8 cellular contexts compared by ENCODE assay signal in genomic region chr16:21950782-21951521, GRCh38. TPM values are rescaled to one million over a fixed set of nuclear protein-coding genes. Genes with fewer than 3 reads are reported as not detected.
DNase-seq lines count a peak whose midpoint lies in the region; ATAC-seq and TF ChIP-seq lines count a peak whose summit lies in the region.

No MANE protein-coding gene starts in this region.

- no peaks in the 10 kb centered on the region for H3K9me3 ChIP-seq in suprapubic skin

- peak; percentile 40 for DNase-seq in SIG-M5 treated with dmso at 0.1 percent for 504 hours (lab: John Stamatoyannopoulos, UW; ENCODE audit: unreplicated experiment)
- no peak for DNase-seq in SIG-M5 (lab: John Stamatoyannopoulos, UW)
- DNase-seq in Kasumi-1 (lab: John Stamatoyannopoulos, UW): peak; percentile 1 to 41
- DNase-seq in activated CD8-positive, alpha-beta T cell treated with anti-CD3 and anti-CD28 coated beads for 36 hours: peak; percentile 54
- peak; percentile 24 for DNase-seq in iPS-NIHi11 (ENCODE audit: low spot score)
- DNase-seq in suprapubic skin (ENCODE audit: low spot score in 2 of 2): no peak

- H3K36me3 ChIP-seq in suprapubic skin: no peaks in the 10 kb centered on the region

- CTCF ChIA-PET in activated CD8-positive, alpha-beta T cell treated with anti-CD3 and anti-CD28 coated beads for 36 hours (lab: Charles Lee): interaction anchor here (0.6 to 4.0 kb wide), 8 partner anchors 8 to 237 kb away, joined by 3 to 19 read pairs (median 4); no protein-coding TSS in a partner anchor

- H3K9me3 Mint-ChIP-seq in activated CD8-positive, alpha-beta T cell treated with anti-CD3 and anti-CD28 coated beads for 36 hours: no peaks in the 10 kb centered on the region

- peak; percentile 53 for TF ChIP-seq CTCF in activated CD8-positive, alpha-beta T cell treated with anti-CD3 and anti-CD28 coated beads for 36 hours (IDR thresholded peaks at IDR 0.05)
- TF ChIP-seq CTCF in suprapubic skin (IDR thresholded peaks at IDR 0.05): no peak

- H3K27me3 ChIP-seq in suprapubic skin: no peaks in the 10 kb centered on the region

- TF ChIP-seq POLR2A in suprapubic skin (IDR thresholded peaks at IDR 0.05): no peak

- ATAC-seq in activated CD8-positive, alpha-beta T cell treated with anti-CD3 and anti-CD28 coated beads for 36 hours: no peak
- ATAC-seq in HG02885 (IDR thresholded peaks at IDR 0.05; ENCODE audit: poor library complexity, unreplicated experiment): no peak
- ATAC-seq in GM18519 (IDR thresholded peaks at IDR 0.05; ENCODE audit: low FRiP score, unreplicated experiment): no peak

- no peaks in the 10 kb centered on the region for H3K27me3 Mint-ChIP-seq in activated CD8-positive, alpha-beta T cell treated with anti-CD3 and anti-CD28 coated beads for 36 hours

- peaks cover 42% of the 10 kb centered on the region for H3K4me1 ChIP-seq in suprapubic skin

- WGBS in suprapubic skin: 73% methylated on average over 7 of the region's 7 CpGs

- H3K36me3 Mint-ChIP-seq in activated CD8-positive, alpha-beta T cell treated with anti-CD3 and anti-CD28 coated beads for 36 hours (ENCODE audit: low read depth): peaks cover 28% of the 10 kb centered on the region

- H3K4me3 Mint-ChIP-seq in activated CD8-positive, alpha-beta T cell treated with anti-CD3 and anti-CD28 coated beads for 36 hours: peak overlapping the region; percentile 61

- no peak overlapping the region for H3K4me3 ChIP-seq in suprapubic skin

- H3K4me1 Mint-ChIP-seq in activated CD8-positive, alpha-beta T cell treated with anti-CD3 and anti-CD28 coated beads for 36 hours (ENCODE audit: low read depth): peaks cover 54% of the 10 kb centered on the region

- peak overlapping the region; percentile 86 for H3K27ac Mint-ChIP-seq in activated CD8-positive, alpha-beta T cell treated with anti-CD3 and anti-CD28 coated beads for 36 hours

- H3K27ac ChIP-seq in suprapubic skin: no peak overlapping the region

- intact Hi-C loops in activated CD8-positive, alpha-beta T cell treated with anti-CD3 and anti-CD28 coated beads for 36 hours (cut with micrococcal nuclease): loop anchor here (5.0 kb wide), 1 partner anchor 236 kb away; no protein-coding TSS in a partner anchor

- TF ChIP-seq EP300 in suprapubic skin (IDR thresholded peaks at IDR 0.05): no peak

- POLR2A ChIA-PET in activated CD8-positive, alpha-beta T cell treated with anti-CD3 and anti-CD28 coated beads for 36 hours (lab: Charles Lee): interaction anchor here (0.9 to 1.1 kb wide), 2 partner anchors 8 to 347 kb away, joined by 3 to 4 read pairs; no protein-coding TSS in a partner anchor

RNA-seq across cellular contexts. Expression of gene UQCRC2, which starts 2.2 kb away (rescaled TPM):
- 100 to 1,000 TPM; 356 to 383 TPM for total RNA-seq in activated CD8-positive, alpha-beta T cell treated with anti-CD3 and anti-CD28 coated beads for 36 hours
- total RNA-seq in suprapubic skin: 100 to 1,000 TPM; 109 to 172 (median 139) TPM

RNA-seq across cellular contexts. Expression of gene PDZD9, which starts 50.0 kb away (rescaled TPM):
- total RNA-seq in activated CD8-positive, alpha-beta T cell treated with anti-CD3 and anti-CD28 coated beads for 36 hours: not detected
- not detected for total RNA-seq in suprapubic skin

RNA-seq across cellular contexts. Expression of gene MOSMO, which starts 57.0 kb away (rescaled TPM):
- total RNA-seq in activated CD8-positive, alpha-beta T cell treated with anti-CD3 and anti-CD28 coated beads for 36 hours: 1 to 10 TPM; 5.4 to 7.0 TPM
- 10 to 100 TPM; 11.9 to 32.7 (median 16.7) TPM for total RNA-seq in suprapubic skin

Comparison
In these comparisons a context has a peak if more than half of its experiments do, and no peak if none do; other contexts are left out.
1. DNase-seq: peak in SIG-M5 treated with dmso at 0.1 percent for 504 hours (single experiment), Kasumi-1 (2 of 2), activated CD8-positive, alpha-beta T cell treated with anti-CD3 and anti-CD28 coated beads for 36 hours (single experiment) and iPS-NIHi11 (single experiment); none in SIG-M5 (single experiment) and suprapubic skin (0 of 2).